1 cellular context compared by ENCODE assay signal in the genomic region with DNA sequence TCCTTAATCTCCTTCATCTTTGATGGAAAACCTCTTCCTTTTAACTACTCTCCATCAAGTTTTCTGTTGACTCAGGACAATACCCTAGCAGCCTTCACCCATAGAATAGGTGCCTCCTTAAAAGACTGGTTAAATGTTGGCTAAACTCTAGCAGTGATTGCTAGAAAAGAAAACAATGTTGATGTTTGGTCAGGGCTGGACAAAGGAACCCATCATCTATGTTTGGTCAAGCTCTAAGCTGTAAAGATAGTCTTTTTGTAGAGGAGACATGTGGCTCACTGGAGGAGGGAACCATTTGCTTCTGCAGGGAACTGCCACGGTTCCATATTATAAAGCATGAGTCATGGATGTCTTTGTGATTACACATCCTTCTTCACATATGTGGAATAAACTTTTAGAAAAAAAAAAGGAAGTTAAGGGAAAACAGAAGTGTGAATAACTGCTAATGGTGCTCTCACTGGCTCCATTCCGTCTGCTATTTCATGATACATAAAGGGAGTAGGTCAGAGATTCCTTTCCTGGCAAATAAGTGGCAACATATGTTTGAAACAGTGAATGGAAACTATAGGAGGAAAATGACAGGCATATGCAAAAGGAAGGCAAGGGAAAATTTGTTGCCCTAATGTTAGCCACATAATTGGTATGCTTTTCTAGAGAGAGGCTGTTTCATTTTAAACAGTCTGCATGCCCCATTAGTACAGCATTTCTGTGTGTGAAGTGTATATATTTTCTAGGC.
TF ChIP-seq lines count a peak whose summit lies in the region.

No MANE protein-coding gene starts in this region.

TF ChIP-seq in HepG2, 621 proteins besides CTCF, POLR2A, EP300 and RAD21 (continued from another document and continues in another):
- TF ChIP-seq, protein P1, sequence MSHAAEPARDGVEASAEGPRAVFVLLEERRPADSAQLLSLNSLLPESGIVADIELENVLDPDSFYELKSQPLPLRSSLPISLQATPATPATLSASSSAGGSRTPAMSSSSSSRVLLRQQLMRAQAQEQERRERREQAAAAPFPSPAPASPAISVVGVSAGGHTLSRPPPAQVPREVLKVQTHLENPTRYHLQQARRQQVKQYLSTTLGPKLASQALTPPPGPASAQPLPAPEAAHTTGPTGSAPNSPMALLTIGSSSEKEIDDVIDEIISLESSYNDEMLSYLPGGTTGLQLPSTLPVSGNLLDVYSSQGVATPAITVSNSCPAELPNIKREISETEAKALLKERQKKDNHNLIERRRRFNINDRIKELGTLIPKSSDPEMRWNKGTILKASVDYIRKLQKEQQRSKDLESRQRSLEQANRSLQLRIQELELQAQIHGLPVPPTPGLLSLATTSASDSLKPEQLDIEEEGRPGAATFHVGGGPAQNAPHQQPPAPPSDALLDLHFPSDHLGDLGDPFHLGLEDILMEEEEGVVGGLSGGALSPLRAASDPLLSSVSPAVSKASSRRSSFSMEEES (CRISPR knock-in tag; IDR thresholded peaks at IDR 0.05), result no peak
- peak; percentile 67; the same call in 1 of the 2 replicates for TF ChIP-seq HMG20A (CRISPR knock-in tag; IDR thresholded peaks at IDR 0.05; ENCODE audit: borderline replicate concordance)
- TF ChIP-seq ZNF644 (CRISPR knock-in tag; IDR thresholded peaks at IDR 0.05; ENCODE audit: low read depth), result peak; percentile 94
- no peak for TF ChIP-seq SMARCC2 (IDR thresholded peaks at IDR 0.05)
- TF ChIP-seq DNMT3B (CRISPR knock-in tag; conservative IDR thresholded peaks at IDR 0.05), result no peak
- peak; percentile 45; the same call in 1 of the 2 replicates for TF ChIP-seq KAT8 (CRISPR knock-in tag; IDR thresholded peaks at IDR 0.05)
- TF ChIP-seq ZKSCAN8 (CRISPR knock-in tag; IDR thresholded peaks at IDR 0.05; ENCODE audit: borderline replicate concordance), result peak; percentile 91; the same call in 1 of the 2 replicates
- no peak for TF ChIP-seq SRSF1 (optimal IDR thresholded peaks at IDR 0.05; ENCODE audit: low read depth, low read length)
- peak; percentile 40; the same call in 1 of the 2 replicates for TF ChIP-seq TCF7 (IDR thresholded peaks at IDR 0.05; ENCODE audit: low read depth)
- TF ChIP-seq ZNF251 (CRISPR knock-in tag; IDR thresholded peaks at IDR 0.05), result no peak
- TF ChIP-seq, protein P2, sequence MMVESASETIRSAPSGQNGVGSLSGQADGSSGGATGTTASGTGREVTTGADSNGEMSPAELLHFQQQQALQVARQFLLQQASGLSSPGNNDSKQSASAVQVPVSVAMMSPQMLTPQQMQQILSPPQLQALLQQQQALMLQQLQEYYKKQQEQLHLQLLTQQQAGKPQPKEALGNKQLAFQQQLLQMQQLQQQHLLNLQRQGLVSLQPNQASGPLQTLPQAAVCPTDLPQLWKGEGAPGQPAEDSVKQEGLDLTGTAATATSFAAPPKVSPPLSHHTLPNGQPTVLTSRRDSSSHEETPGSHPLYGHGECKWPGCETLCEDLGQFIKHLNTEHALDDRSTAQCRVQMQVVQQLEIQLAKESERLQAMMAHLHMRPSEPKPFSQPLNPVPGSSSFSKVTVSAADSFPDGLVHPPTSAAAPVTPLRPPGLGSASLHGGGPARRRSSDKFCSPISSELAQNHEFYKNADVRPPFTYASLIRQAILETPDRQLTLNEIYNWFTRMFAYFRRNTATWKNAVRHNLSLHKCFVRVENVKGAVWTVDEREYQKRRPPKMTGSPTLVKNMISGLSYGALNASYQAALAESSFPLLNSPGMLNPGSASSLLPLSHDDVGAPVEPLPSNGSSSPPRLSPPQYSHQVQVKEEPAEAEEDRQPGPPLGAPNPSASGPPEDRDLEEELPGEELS (CRISPR knock-in tag; IDR thresholded peaks at IDR 0.05), result 0 out of 2 replicates have a peak, but pooled peaks have one; percentile 39
- TF ChIP-seq U2AF2 (IDR thresholded peaks at IDR 0.05; ENCODE audit: low read depth, low read length), result no peak
- TF ChIP-seq, protein P3, sequence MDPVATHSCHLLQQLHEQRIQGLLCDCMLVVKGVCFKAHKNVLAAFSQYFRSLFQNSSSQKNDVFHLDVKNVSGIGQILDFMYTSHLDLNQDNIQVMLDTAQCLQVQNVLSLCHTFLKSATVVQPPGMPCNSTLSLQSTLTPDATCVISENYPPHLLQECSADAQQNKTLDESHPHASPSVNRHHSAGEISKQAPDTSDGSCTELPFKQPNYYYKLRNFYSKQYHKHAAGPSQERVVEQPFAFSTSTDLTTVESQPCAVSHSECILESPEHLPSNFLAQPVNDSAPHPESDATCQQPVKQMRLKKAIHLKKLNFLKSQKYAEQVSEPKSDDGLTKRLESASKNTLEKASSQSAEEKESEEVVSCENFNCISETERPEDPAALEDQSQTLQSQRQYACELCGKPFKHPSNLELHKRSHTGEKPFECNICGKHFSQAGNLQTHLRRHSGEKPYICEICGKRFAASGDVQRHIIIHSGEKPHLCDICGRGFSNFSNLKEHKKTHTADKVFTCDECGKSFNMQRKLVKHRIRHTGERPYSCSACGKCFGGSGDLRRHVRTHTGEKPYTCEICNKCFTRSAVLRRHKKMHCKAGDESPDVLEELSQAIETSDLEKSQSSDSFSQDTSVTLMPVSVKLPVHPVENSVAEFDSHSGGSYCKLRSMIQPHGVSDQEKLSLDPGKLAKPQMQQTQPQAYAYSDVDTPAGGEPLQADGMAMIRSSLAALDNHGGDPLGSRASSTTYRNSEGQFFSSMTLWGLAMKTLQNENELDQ (CRISPR knock-in tag; IDR thresholded peaks at IDR 0.05; ENCODE audit: borderline replicate concordance), result no peak
- no peak for TF ChIP-seq SOX6 (IDR thresholded peaks at IDR 0.05)
- peak; percentile 89 for TF ChIP-seq SOX6 (CRISPR knock-in tag; IDR thresholded peaks at IDR 0.05)
- no peak for TF ChIP-seq NFKBIZ (CRISPR knock-in tag; IDR thresholded peaks at IDR 0.05)
- peak; percentile 48; the same call in 1 of the 2 replicates for TF ChIP-seq ZBTB20 (CRISPR knock-in tag; IDR thresholded peaks at IDR 0.05; ENCODE audit: borderline replicate concordance, low read depth)
- no peak for TF ChIP-seq ZNF501 (CRISPR knock-in tag; IDR thresholded peaks at IDR 0.05)
- no peak for TF ChIP-seq MYNN (CRISPR knock-in tag; IDR thresholded peaks at IDR 0.05; ENCODE audit: low read depth)
- 0 out of 2 replicates have a peak, but pooled peaks have one; percentile 33 for TF ChIP-seq PPARG (CRISPR knock-in tag; conservative IDR thresholded peaks at IDR 0.05)
- no peak for TF ChIP-seq BORCS8-MEF2B (CRISPR knock-in tag; IDR thresholded peaks at IDR 0.05)
- TF ChIP-seq, protein P4, sequence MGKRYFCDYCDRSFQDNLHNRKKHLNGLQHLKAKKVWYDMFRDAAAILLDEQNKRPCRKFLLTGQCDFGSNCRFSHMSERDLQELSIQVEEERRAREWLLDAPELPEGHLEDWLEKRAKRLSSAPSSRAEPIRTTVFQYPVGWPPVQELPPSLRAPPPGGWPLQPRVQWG (CRISPR knock-in tag; IDR thresholded peaks at IDR 0.05; ENCODE audit: borderline replicate concordance, low read depth), result no peak
- TF ChIP-seq, protein P5, sequence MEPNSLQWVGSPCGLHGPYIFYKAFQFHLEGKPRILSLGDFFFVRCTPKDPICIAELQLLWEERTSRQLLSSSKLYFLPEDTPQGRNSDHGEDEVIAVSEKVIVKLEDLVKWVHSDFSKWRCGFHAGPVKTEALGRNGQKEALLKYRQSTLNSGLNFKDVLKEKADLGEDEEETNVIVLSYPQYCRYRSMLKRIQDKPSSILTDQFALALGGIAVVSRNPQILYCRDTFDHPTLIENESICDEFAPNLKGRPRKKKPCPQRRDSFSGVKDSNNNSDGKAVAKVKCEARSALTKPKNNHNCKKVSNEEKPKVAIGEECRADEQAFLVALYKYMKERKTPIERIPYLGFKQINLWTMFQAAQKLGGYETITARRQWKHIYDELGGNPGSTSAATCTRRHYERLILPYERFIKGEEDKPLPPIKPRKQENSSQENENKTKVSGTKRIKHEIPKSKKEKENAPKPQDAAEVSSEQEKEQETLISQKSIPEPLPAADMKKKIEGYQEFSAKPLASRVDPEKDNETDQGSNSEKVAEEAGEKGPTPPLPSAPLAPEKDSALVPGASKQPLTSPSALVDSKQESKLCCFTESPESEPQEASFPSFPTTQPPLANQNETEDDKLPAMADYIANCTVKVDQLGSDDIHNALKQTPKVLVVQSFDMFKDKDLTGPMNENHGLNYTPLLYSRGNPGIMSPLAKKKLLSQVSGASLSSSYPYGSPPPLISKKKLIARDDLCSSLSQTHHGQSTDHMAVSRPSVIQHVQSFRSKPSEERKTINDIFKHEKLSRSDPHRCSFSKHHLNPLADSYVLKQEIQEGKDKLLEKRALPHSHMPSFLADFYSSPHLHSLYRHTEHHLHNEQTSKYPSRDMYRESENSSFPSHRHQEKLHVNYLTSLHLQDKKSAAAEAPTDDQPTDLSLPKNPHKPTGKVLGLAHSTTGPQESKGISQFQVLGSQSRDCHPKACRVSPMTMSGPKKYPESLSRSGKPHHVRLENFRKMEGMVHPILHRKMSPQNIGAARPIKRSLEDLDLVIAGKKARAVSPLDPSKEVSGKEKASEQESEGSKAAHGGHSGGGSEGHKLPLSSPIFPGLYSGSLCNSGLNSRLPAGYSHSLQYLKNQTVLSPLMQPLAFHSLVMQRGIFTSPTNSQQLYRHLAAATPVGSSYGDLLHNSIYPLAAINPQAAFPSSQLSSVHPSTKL (CRISPR knock-in tag; IDR thresholded peaks at IDR 0.05), result peak; percentile 71; the same call in 1 of the 2 replicates
- no peak for TF ChIP-seq CREB1 (IDR thresholded peaks at IDR 0.05)
- peak; percentile 34; the same call in 1 of the 2 replicates for TF ChIP-seq CREB1 (CRISPR knock-in tag; IDR thresholded peaks at IDR 0.05)
- TF ChIP-seq, protein P6, sequence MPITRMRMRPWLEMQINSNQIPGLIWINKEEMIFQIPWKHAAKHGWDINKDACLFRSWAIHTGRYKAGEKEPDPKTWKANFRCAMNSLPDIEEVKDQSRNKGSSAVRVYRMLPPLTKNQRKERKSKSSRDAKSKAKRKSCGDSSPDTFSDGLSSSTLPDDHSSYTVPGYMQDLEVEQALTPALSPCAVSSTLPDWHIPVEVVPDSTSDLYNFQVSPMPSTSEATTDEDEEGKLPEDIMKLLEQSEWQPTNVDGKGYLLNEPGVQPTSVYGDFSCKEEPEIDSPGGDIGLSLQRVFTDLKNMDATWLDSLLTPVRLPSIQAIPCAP (CRISPR knock-in tag; IDR thresholded peaks at IDR 0.05; ENCODE audit: low read depth), result no peak
- TF ChIP-seq ERF (CRISPR knock-in tag; IDR thresholded peaks at IDR 0.05), result 0 out of 2 replicates have a peak, but pooled peaks have one; percentile 20
- peak; percentile 77; the same call in 1 of the 2 replicates for TF ChIP-seq RCOR2 (CRISPR knock-in tag; IDR thresholded peaks at IDR 0.05)
- no peak for TF ChIP-seq ZNF260 (CRISPR knock-in tag; IDR thresholded peaks at IDR 0.05; ENCODE audit: borderline replicate concordance, low read depth)
- TF ChIP-seq, protein P7, sequence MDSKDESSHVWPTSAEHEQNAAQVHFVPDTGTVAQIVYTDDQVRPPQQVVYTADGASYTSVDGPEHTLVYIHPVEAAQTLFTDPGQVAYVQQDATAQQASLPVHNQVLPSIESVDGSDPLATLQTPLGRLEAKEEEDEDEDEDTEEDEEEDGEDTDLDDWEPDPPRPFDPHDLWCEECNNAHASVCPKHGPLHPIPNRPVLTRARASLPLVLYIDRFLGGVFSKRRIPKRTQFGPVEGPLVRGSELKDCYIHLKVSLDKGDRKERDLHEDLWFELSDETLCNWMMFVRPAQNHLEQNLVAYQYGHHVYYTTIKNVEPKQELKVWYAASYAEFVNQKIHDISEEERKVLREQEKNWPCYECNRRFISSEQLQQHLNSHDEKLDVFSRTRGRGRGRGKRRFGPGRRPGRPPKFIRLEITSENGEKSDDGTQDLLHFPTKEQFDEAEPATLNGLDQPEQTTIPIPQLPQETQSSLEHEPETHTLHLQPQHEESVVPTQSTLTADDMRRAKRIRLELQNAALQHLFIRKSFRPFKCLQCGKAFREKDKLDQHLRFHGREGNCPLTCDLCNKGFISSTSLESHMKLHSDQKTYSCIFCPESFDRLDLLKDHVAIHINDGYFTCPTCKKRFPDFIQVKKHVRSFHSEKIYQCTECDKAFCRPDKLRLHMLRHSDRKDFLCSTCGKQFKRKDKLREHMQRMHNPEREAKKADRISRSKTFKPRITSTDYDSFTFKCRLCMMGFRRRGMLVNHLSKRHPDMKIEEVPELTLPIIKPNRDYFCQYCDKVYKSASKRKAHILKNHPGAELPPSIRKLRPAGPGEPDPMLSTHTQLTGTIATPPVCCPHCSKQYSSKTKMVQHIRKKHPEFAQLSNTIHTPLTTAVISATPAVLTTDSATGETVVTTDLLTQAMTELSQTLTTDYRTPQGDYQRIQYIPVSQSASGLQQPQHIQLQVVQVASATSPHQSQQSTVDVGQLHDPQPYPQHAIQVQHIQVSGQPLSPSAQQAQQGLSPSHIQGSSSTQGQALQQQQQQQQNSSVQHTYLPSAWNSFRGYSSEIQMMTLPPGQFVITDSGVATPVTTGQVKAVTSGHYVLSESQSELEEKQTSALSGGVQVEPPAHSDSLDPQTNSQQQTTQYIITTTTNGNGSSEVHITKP (CRISPR knock-in tag; IDR thresholded peaks at IDR 0.05; ENCODE audit: low read depth), result peak; percentile 87
- TF ChIP-seq, protein P8, sequence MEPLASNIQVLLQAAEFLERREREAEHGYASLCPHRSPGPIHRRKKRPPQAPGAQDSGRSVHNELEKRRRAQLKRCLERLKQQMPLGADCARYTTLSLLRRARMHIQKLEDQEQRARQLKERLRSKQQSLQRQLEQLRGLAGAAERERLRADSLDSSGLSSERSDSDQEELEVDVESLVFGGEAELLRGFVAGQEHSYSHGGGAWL (CRISPR knock-in tag; IDR thresholded peaks at IDR 0.05), result no peak
- 0 out of 2 replicates have a peak, but pooled peaks have one; percentile 22 for TF ChIP-seq ATF1 (CRISPR knock-in tag; IDR thresholded peaks at IDR 0.05)
- TF ChIP-seq CHD2 (IDR thresholded peaks at IDR 0.05; ENCODE audit: low read depth, low read length), result no peak
- TF ChIP-seq FOSL2 (CRISPR knock-in tag; IDR thresholded peaks at IDR 0.05), result peak; percentile 85
- TF ChIP-seq GATAD2A (CRISPR knock-in tag; IDR thresholded peaks at IDR 0.05), result 0 out of 2 replicates have a peak, but pooled peaks have one; percentile 55
- TF ChIP-seq, protein P9, sequence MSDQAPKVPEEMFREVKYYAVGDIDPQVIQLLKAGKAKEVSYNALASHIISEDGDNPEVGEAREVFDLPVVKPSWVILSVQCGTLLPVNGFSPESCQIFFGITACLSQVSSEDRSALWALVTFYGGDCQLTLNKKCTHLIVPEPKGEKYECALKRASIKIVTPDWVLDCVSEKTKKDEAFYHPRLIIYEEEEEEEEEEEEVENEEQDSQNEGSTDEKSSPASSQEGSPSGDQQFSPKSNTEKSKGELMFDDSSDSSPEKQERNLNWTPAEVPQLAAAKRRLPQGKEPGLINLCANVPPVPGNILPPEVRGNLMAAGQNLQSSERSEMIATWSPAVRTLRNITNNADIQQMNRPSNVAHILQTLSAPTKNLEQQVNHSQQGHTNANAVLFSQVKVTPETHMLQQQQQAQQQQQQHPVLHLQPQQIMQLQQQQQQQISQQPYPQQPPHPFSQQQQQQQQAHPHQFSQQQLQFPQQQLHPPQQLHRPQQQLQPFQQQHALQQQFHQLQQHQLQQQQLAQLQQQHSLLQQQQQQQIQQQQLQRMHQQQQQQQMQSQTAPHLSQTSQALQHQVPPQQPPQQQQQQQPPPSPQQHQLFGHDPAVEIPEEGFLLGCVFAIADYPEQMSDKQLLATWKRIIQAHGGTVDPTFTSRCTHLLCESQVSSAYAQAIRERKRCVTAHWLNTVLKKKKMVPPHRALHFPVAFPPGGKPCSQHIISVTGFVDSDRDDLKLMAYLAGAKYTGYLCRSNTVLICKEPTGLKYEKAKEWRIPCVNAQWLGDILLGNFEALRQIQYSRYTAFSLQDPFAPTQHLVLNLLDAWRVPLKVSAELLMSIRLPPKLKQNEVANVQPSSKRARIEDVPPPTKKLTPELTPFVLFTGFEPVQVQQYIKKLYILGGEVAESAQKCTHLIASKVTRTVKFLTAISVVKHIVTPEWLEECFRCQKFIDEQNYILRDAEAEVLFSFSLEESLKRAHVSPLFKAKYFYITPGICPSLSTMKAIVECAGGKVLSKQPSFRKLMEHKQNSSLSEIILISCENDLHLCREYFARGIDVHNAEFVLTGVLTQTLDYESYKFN (CRISPR knock-in tag; conservative IDR thresholded peaks at IDR 0.05), result peak; percentile 18; the same call in 1 of the 2 replicates
- TF ChIP-seq POGZ (CRISPR knock-in tag; IDR thresholded peaks at IDR 0.05), result 0 out of 2 replicates have a peak, but pooled peaks have one; percentile 30
- peak; percentile 75; the same call in 1 of the 2 replicates for TF ChIP-seq HDAC2 (CRISPR knock-in tag; IDR thresholded peaks at IDR 0.05)
